In genomic region chr17:80263253-80264047, GRCh38 we compare ENCODE assay signal across 8 cellular contexts. TPM values are rescaled to one million over a fixed set of nuclear protein-coding genes. Genes with fewer than 3 reads are reported as not detected.
A peak's percentile ranks its signal among the peaks of the same experiment; 100 is the strongest.
DNase-seq lines count a peak whose midpoint lies in the region; ATAC-seq and TF ChIP-seq lines count a peak whose summit lies in the region.

No MANE protein-coding gene starts in this region.

- H3K4me1 ChIP-seq in upper lobe of left lung: peaks cover 53 to 74% (median 58%) of the 10 kb centered on the region in 4 donors

- peak overlapping the region; percentile 95 for H3K4me3 Mint-ChIP-seq in activated T-cell treated with anti-CD3 and anti-CD28 coated beads, Interleukin-2, amount 50 U/mL, for 24 hours

- TF ChIP-seq POLR2A in upper lobe of left lung (IDR thresholded peaks at IDR 0.05): peak in 1 of 4 donors; percentile 74

- H3K27me3 ChIP-seq in upper lobe of left lung: no peaks in the 10 kb centered on the region

- intact Hi-C loops in posterior vena cava (cut with DNase I): no loop called here

- peaks cover 0 to 27% (median 7%) of the 10 kb centered on the region in 4 donors for H3K36me3 ChIP-seq in upper lobe of left lung

- peaks cover 60% of the 10 kb centered on the region for H3K4me1 Mint-ChIP-seq in activated T-cell treated with anti-CD3 and anti-CD28 coated beads, Interleukin-2, amount 50 U/mL, for 24 hours (ENCODE audit: low read depth)

- H3K9me3 Mint-ChIP-seq in activated T-cell treated with anti-CD3 and anti-CD28 coated beads, Interleukin-2, amount 50 U/mL, for 24 hours: no peaks in the 10 kb centered on the region

- no peaks in the 10 kb centered on the region for H3K9me3 ChIP-seq in upper lobe of left lung

- peak in 1 of 4 donors; percentile 38 for TF ChIP-seq EP300 in upper lobe of left lung (IDR thresholded peaks at IDR 0.05)

- H3K4me3 ChIP-seq in foreskin fibroblast (ENCODE audit: low read depth in 1 of 2, low read length in 2 of 2): peak overlapping the region; percentile 41 to 87
- peak overlapping the region; percentile 52 to 99 (median 58) for H3K4me3 ChIP-seq in upper lobe of left lung

- no peaks in the 10 kb centered on the region for H3K27me3 Mint-ChIP-seq in activated T-cell treated with anti-CD3 and anti-CD28 coated beads, Interleukin-2, amount 50 U/mL, for 24 hours

- peak; percentile 38 for ATAC-seq in HG02970 (IDR thresholded peaks at IDR 0.05; ENCODE audit: low FRiP score, unreplicated experiment)
- peak; percentile 58 to 78 for ATAC-seq in upper lobe of left lung (ENCODE audit: low FRiP score in 2 of 2)

- peak; percentile 10 for DNase-seq in NCI-H1092 treated with DMSO at 0.1 percent for 48 hours (lab: John Stamatoyannopoulos, UW)
- no peak for DNase-seq in NCI-H1092 (lab: John Stamatoyannopoulos, UW)
- peak; percentile 59 to 83 for DNase-seq in NOMO-1 (lab: John Stamatoyannopoulos, UW; ENCODE audit: unreplicated experiment in 2 of 2)
- peak; percentile 88 for DNase-seq in activated T-cell treated with anti-CD3 and anti-CD28 coated beads, Interleukin-2, amount 50 U/mL, for 24 hours
- DNase-seq in foreskin fibroblast: peak; percentile 74 to 90
- DNase-seq in posterior vena cava (ENCODE audit: low spot score): peak; percentile 92
- DNase-seq in upper lobe of left lung: peak in 1 of 2 donors; percentile 96

- WGBS in upper lobe of left lung, 2 donors: 12 to 16% methylated on average over 9 to 11 of the region's 16 CpGs

- H3K36me3 Mint-ChIP-seq in activated T-cell treated with anti-CD3 and anti-CD28 coated beads, Interleukin-2, amount 50 U/mL, for 24 hours (ENCODE audit: low read depth): peaks cover 8% of the 10 kb centered on the region

- TF ChIP-seq CTCF in foreskin fibroblast (IDR thresholded peaks at IDR 0.05; ENCODE audit: low read depth, low read length): peak; percentile 6
- peak in 2 of 6 experiments; percentile 28 to 32 for TF ChIP-seq CTCF in upper lobe of left lung (IDR thresholded peaks at IDR 0.05)

- peak overlapping the region; percentile 97 for H3K27ac Mint-ChIP-seq in activated T-cell treated with anti-CD3 and anti-CD28 coated beads, Interleukin-2, amount 50 U/mL, for 24 hours

- peak overlapping the region; percentile 94 to 100 (median 98) for H3K27ac ChIP-seq in upper lobe of left lung

RNA-seq across cellular contexts. Expression of gene RNF213, which starts 2.8 kb away (rescaled TPM):
- 10 to 100 TPM; 98.8 to 99.3 TPM for total RNA-seq in posterior vena cava
- total RNA-seq in upper lobe of left lung: 100 to 1,000 TPM; 135 to 619 (median 207) TPM

RNA-seq across cellular contexts. Expression of gene SLC26A11, which starts 43.2 kb away (rescaled TPM):
- total RNA-seq in posterior vena cava: 10 to 100 TPM; 10.0 to 11.9 TPM
- total RNA-seq in upper lobe of left lung: 100 to 1,000 TPM in 1 of 6 donors, 10 to 100 TPM in 5; 14.8 to 162 (median 43.1) TPM

RNA-seq across cellular contexts. Expression of gene SGSH, which starts 43.3 kb away (rescaled TPM):
- total RNA-seq in posterior vena cava (10 to 100 TPM; 34.0 to 38.8 TPM), upper lobe of left lung (100 to 1,000 TPM in 2 of 6 donors, 10 to 100 TPM in 4; 36.3 to 264 (median 65.0) TPM)
